In the genomic region with DNA sequence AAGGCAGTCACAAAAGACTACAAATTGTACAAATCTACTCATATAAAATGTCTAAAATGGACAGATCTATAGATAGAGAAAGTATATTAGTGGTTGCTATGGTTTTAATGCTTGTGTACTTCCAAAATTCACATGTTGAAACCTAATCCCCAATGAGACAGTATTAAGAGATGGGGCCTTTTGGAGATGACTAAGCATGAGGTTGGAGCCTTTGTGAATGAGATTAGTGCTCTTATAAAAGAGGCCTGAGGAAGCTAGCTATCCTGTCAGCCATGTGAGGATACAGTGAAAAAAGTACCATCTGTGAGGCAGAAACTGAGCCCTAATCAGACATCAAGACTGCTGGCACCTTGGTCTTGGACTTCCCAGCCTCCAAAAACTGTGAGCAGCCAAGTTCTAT, we compare ENCODE assay signal across 30 cellular contexts.
DNase-seq lines count a peak whose midpoint lies in the region; ATAC-seq and TF ChIP-seq lines count a peak whose summit lies in the region.
"Had no signal": no experiment of that assay in that cellular context is flagged by ENCODE, and none has a peak within 500 bp of the region (broad histone marks: within the 10 kb centered on the region; RNA-seq: fewer than 3 reads in every experiment).

No MANE protein-coding gene starts in this region.

- no peaks in the 10 kb centered on the region for H3K36me3 ChIP-seq in PC-3 (ENCODE audit: low read depth, low read length)
- H3K36me3 ChIP-seq: suprapubic skin had no signal

- peaks cover 71% of the 10 kb centered on the region for H3K36me3 Mint-ChIP-seq in activated CD4-positive, alpha-beta T cell treated with anti-CD3 and anti-CD28 coated beads, Interleukin-2, amount 10 ng/mL, durations not matched to agents 24 days and 14 days (ENCODE audit: low read depth)
- H3K36me3 Mint-ChIP-seq in stimulated activated effector memory CD8-positive, alpha-beta T cell treated with anti-CD3 and anti-CD28 coated beads, Interleukin-12 subunit alpha, Interleukin-12 subunit beta, amount 100 ng/mL, for 72 hours = peaks cover 66% of the 10 kb centered on the region

- no TSS peak for BruUV-seq in PC-3 (replicated peaks; lab: Mats Ljungman, UMichigan)

- no peaks in the 10 kb centered on the region for H3F3A ChIP-seq in PC-3 (ENCODE audit: low read length, unreplicated experiment)

- peaks cover 4% of the 10 kb centered on the region for H3K4me1 Mint-ChIP-seq in activated CD4-positive, alpha-beta T cell treated with anti-CD3 and anti-CD28 coated beads, Interleukin-2, amount 10 ng/mL, durations not matched to agents 24 days and 14 days
- H3K4me1 Mint-ChIP-seq in stimulated activated effector memory CD8-positive, alpha-beta T cell treated with anti-CD3 and anti-CD28 coated beads, Interleukin-12 subunit alpha, Interleukin-12 subunit beta, amount 100 ng/mL, for 72 hours = peaks cover 5% of the 10 kb centered on the region
- H3K4me1 Mint-ChIP-seq: GM23338; memory B cell; neural crest cell; stimulated activated memory B cell treated with anti-CD40 and anti-IgM and Interleukin-4, amounts not matched to agents 10 μg/mL and 1 μg/mL and 100 μg/mL, for 72 hours had no signal

- no peak for TF ChIP-seq CTCF in PC-3 (conservative IDR thresholded peaks at IDR 0.05; ENCODE audit: low read depth, low read length)

- H2AFZ ChIP-seq in PC-3 (ENCODE audit: low read length) = no peak overlapping the region
- H2AFZ ChIP-seq: GM23338 had no signal

- peaks cover 14% of the 10 kb centered on the region for H3K9me3 Mint-ChIP-seq in activated CD4-positive, alpha-beta T cell treated with anti-CD3 and anti-CD28 coated beads, Interleukin-2, amount 10 ng/mL, durations not matched to agents 24 days and 14 days
- peaks cover 3% of the 10 kb centered on the region for H3K9me3 Mint-ChIP-seq in stimulated activated effector memory CD8-positive, alpha-beta T cell treated with anti-CD3 and anti-CD28 coated beads, Interleukin-12 subunit alpha, Interleukin-12 subunit beta, amount 100 ng/mL, for 72 hours
- H3K9me3 Mint-ChIP-seq: stimulated activated memory B cell treated with anti-CD40 and anti-IgM and Interleukin-4, amounts not matched to agents 10 μg/mL and 1 μg/mL and 100 μg/mL, for 72 hours had no signal

- peak; percentile 37 for ATAC-seq in stimulated activated effector memory CD8-positive, alpha-beta T cell treated with anti-CD3 and anti-CD28 coated beads, Interleukin-12 subunit alpha, Interleukin-12 subunit beta, amount 100 ng/mL, for 72 hours
- no peak for ATAC-seq in PC-3
- ATAC-seq: body of pancreas; GM23338; left lobe of liver; right lobe of liver; stimulated activated memory B cell treated with anti-CD40 and anti-IgM and Interleukin-4, amounts not matched to agents 10 μg/mL and 1 μg/mL and 100 μg/mL, for 72 hours had no signal

- no peak overlapping the region for H3K4me3 Mint-ChIP-seq in activated CD4-positive, alpha-beta T cell treated with anti-CD3 and anti-CD28 coated beads, Interleukin-2, amount 10 ng/mL, durations not matched to agents 24 days and 14 days
- H3K4me3 Mint-ChIP-seq in stimulated activated effector memory CD8-positive, alpha-beta T cell treated with anti-CD3 and anti-CD28 coated beads, Interleukin-12 subunit alpha, Interleukin-12 subunit beta, amount 100 ng/mL, for 72 hours = no peak overlapping the region
- H3K4me3 Mint-ChIP-seq: activated CD4-positive, alpha-beta memory T cell treated with anti-CD3 and anti-CD28 coated beads for 36 hours; GM23338; memory B cell; neural crest cell; stimulated activated memory B cell treated with anti-CD40 and anti-IgM and Interleukin-4, amounts not matched to agents 10 μg/mL and 1 μg/mL and 100 μg/mL, for 72 hours had no signal

- no peaks in the 10 kb centered on the region for H3K27me3 Mint-ChIP-seq in activated CD4-positive, alpha-beta T cell treated with anti-CD3 and anti-CD28 coated beads, Interleukin-2, amount 10 ng/mL, durations not matched to agents 24 days and 14 days
- H3K27me3 Mint-ChIP-seq: activated CD4-positive, alpha-beta memory T cell treated with anti-CD3 and anti-CD28 coated beads for 36 hours; memory B cell; progenitor cell of endocrine pancreas; stimulated activated memory B cell treated with anti-CD40 and anti-IgM and Interleukin-4, amounts not matched to agents 10 μg/mL and 1 μg/mL and 100 μg/mL, for 72 hours had no signal

- intact Hi-C loops in activated CD4-positive, alpha-beta T cell treated with anti-CD3 and anti-CD28 coated beads, Interleukin-2, amount 10 ng/mL, durations not matched to agents 24 days and 14 days (cut with micrococcal nuclease) = no loop called here
- intact Hi-C loops in PC-3 (cut with micrococcal nuclease) = no loop called here

- H3K4me2 ChIP-seq in PC-3 (ENCODE audit: low read length) = no peak overlapping the region
- H3K4me2 ChIP-seq: BLaER1 treated with 17β-estradiol and CSF1 and Interleukin-3, amounts not matched to agents 10 nM and 100 nM; GM23338 had no signal

- H3K27ac Mint-ChIP-seq in activated CD4-positive, alpha-beta T cell treated with anti-CD3 and anti-CD28 coated beads, Interleukin-2, amount 10 ng/mL, durations not matched to agents 24 days and 14 days = peak overlapping the region; percentile 12
- no peak overlapping the region for H3K27ac Mint-ChIP-seq in stimulated activated effector memory CD8-positive, alpha-beta T cell treated with anti-CD3 and anti-CD28 coated beads, Interleukin-12 subunit alpha, Interleukin-12 subunit beta, amount 100 ng/mL, for 72 hours
- H3K27ac Mint-ChIP-seq: activated CD4-positive, alpha-beta memory T cell treated with anti-CD3 and anti-CD28 coated beads for 36 hours; GM23338; memory B cell; progenitor cell of endocrine pancreas; stimulated activated memory B cell treated with anti-CD40 and anti-IgM and Interleukin-4, amounts not matched to agents 10 μg/mL and 1 μg/mL and 100 μg/mL, for 72 hours had no signal

- H3K4me1 ChIP-seq in PC-3 (ENCODE audit: insufficient read depth, low read length) = no peaks in the 10 kb centered on the region
- H3K4me1 ChIP-seq: body of pancreas, right lobe of liver, suprapubic skin had no signal

- H3K9ac ChIP-seq in PC-3 (ENCODE audit: low read length) = no peak overlapping the region
- H3K9ac ChIP-seq: BLaER1 treated with 17β-estradiol and CSF1 and Interleukin-3, amounts not matched to agents 10 nM and 100 nM had no signal

- no peaks in the 10 kb centered on the region for H4K20me1 ChIP-seq in PC-3 (ENCODE audit: low read length)

- no peaks in the 10 kb centered on the region for H3K27me3 ChIP-seq in PC-3 (ENCODE audit: low read length)
- H3K27me3 ChIP-seq: BLaER1 treated with 17β-estradiol and CSF1 and Interleukin-3, amounts not matched to agents 10 nM and 100 nM; body of pancreas; right lobe of liver; suprapubic skin had no signal

- CTCF ChIA-PET in PC-3 (lab: Charles Lee) = no interaction called here

- no peak overlapping the region for H3K27ac ChIP-seq in PC-3 (ENCODE audit: low read length)
- H3K27ac ChIP-seq: BLaER1 treated with 17β-estradiol and CSF1 and Interleukin-3, amounts not matched to agents 10 nM and 100 nM; body of pancreas; HL-60; right lobe of liver; suprapubic skin had no signal

- POLR2A ChIA-PET in PC-3 (lab: Charles Lee; ENCODE audit: unreplicated experiment) = interaction anchor here (0.6 kb wide), 1 partner anchor 1958 kb away, joined by 3 read pairs; no protein-coding TSS in a partner anchor

- H3K4me3 ChIP-seq in PC-3 (ENCODE audit: low read length) = no peak overlapping the region
- H3K4me3 ChIP-seq: BLaER1 treated with 17β-estradiol and CSF1 and Interleukin-3, amounts not matched to agents 10 nM and 100 nM; body of pancreas; GM23338; right lobe of liver; suprapubic skin had no signal

- H3K79me2 ChIP-seq in PC-3 (ENCODE audit: low read length) = no peaks in the 10 kb centered on the region

- no peak for DNase-seq in activated CD4-positive, alpha-beta T cell treated with anti-CD3 and anti-CD28 coated beads, Interleukin-2, amount 10 ng/mL, durations not matched to agents 24 days and 14 days
- no peak for DNase-seq in activated CD4-positive, alpha-beta T cell treated with anti-CD3 and anti-CD28 coated beads, Interleukin-2, amount 50 U/mL, for 4 hours
- peak; percentile 16 for DNase-seq in MV-4-11 (lab: John Stamatoyannopoulos, UW)
- DNase-seq in SW480 (ENCODE audit: low spot score) = peak; percentile 11
- no peak for DNase-seq in stimulated activated effector memory CD8-positive, alpha-beta T cell treated with anti-CD3 and anti-CD28 coated beads, Interleukin-12 subunit alpha, Interleukin-12 subunit beta, amount 100 ng/mL, for 72 hours (ENCODE audit: low spot score in 2 of 2)
- DNase-seq in activated naive CD4-positive, alpha-beta T cell treated with anti-CD3 and anti-CD28 coated beads, Interleukin-2, amount 50 U/mL, for 16 hours = no peak
- DNase-seq in PC-3 = no peak
- no peak for DNase-seq in DMS153 treated with DMSO at 0.1 percent for 48 hours (lab: John Stamatoyannopoulos, UW; ENCODE audit: unreplicated experiment)
- DNase-seq: activated CD4-positive, alpha-beta memory T cell treated with anti-CD3 and anti-CD28 coated beads for 36 hours; activated effector memory CD4-positive, alpha-beta T cell treated with Interleukin-2 at 50 U/mL for 16 hours; activated T-cell treated with anti-CD3 and anti-CD28 coated beads for 4 hours; body of pancreas; COR-L47; Karpas-422; NCI-H1092; NCI-H187; NCI-H774; right lobe of liver; stimulated activated CD4-positive, alpha-beta T cell treated with anti-CD3 and anti-CD28 coated beads, Interleukin-12 subunit alpha, Interleukin-12 subunit beta, amount 100 ng/mL, for 4 hours; stimulated activated CD4-positive, alpha-beta T cell treated with anti-CD3 and anti-CD28 coated beads, Interleukin-4, amount 100 ng/mL, for 24 hours; T-helper 9 cell had no signal

- H3K9me2 ChIP-seq in PC-3 (replicated peaks; ENCODE audit: low read length) = no peaks in the 10 kb centered on the region

- no peaks in the 10 kb centered on the region for H3K9me3 ChIP-seq in PC-3 (ENCODE audit: low read length)
- H3K9me3 ChIP-seq: body of pancreas, right lobe of liver, suprapubic skin had no signal

Comparison
In these comparisons a context has a peak if more than half of its experiments do, and no peak if none do; other contexts are left out.
1. DNase-seq: peak in MV-4-11 (single experiment) and SW480 (single experiment); none in activated CD4-positive, alpha-beta T cell treated with anti-CD3 and anti-CD28 coated beads, Interleukin-2, amount 10 ng/mL, durations not matched to agents 24 days and 14 days (single experiment), activated CD4-positive, alpha-beta T cell treated with anti-CD3 and anti-CD28 coated beads, Interleukin-2, amount 50 U/mL, for 4 hours (0 of 2), stimulated activated effector memory CD8-positive, alpha-beta T cell treated with anti-CD3 and anti-CD28 coated beads, Interleukin-12 subunit alpha, Interleukin-12 subunit beta, amount 100 ng/mL, for 72 hours (0 of 2), activated naive CD4-positive, alpha-beta T cell treated with anti-CD3 and anti-CD28 coated beads, Interleukin-2, amount 50 U/mL, for 16 hours (single experiment), PC-3 (single experiment) and DMS153 treated with DMSO at 0.1 percent for 48 hours (single experiment).